Comparison of ENCODE assay signal across 8 cellular contexts in the genomic region with DNA sequence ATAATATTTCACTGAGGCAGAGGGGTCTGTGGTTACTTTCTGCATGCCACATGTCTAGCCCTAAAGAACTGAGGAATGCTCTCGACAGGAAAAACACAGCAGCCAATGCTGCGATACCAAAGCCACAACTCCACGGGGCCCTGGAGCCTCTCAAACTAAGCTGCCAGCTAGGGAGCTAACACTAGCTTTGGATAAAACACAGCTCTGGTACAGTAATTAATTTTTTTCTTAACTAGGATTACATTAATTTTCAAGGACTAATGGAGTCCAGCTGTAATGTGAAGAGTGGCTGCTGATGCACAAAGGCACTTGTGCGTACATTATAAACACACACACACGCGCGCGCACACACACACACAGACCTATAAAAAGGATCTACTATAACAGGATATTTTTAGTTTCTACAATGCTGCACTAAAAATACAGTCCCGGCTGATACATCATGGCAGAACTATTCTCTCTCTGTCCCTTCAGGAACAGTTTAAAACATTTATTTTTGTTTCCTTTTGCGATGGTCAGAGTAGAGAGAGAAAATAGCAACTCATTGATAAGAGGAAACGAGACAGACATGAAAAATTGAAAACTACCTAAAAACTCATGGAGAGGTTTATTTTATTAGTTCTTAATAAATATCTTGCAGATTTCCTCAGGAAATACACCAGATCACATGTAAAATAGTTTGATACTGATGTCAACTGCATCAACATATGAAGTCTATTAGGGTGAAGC.
A peak's percentile ranks its signal among the peaks of the same experiment; 100 is the strongest.
DNase-seq lines count a peak whose midpoint lies in the region; ATAC-seq and TF ChIP-seq lines count a peak whose summit lies in the region.

No MANE protein-coding gene starts in this region.

- peak overlapping the region; percentile 94 for H3K27ac Mint-ChIP-seq in activated T-cell treated with anti-CD3 and anti-CD28 coated beads, Interleukin-2, amount 50 U/mL, for 72 hours

- H3K4me1 ChIP-seq in right lobe of liver (peaks cover 0 to 37% (median 8%) of the 10 kb centered on the region in 4 donors), upper lobe of left lung (peaks cover 37 to 45% (median 40%) of the 10 kb centered on the region in 4 donors), BE2C (no peaks in the 10 kb centered on the region)

- H3K27ac ChIP-seq in right lobe of liver = peak overlapping the region; percentile 55 to 82 (median 67)
- peak overlapping the region; percentile 60 to 85 (median 78) for H3K27ac ChIP-seq in upper lobe of left lung

- H3K4me3 ChIP-seq in right lobe of liver = no peak overlapping the region
- peak overlapping the region in 1 of 4 donors; percentile 23 for H3K4me3 ChIP-seq in upper lobe of left lung
- H3K4me3 ChIP-seq in BE2C (ENCODE audit: low read depth, low read length) = no peak overlapping the region

- H3K27me3 ChIP-seq in right lobe of liver (no peaks in the 10 kb centered on the region), upper lobe of left lung (no peaks in the 10 kb centered on the region), BE2C (no peaks in the 10 kb centered on the region)

- H3K4me3 Mint-ChIP-seq in activated T-cell treated with anti-CD3 and anti-CD28 coated beads, Interleukin-2, amount 50 U/mL, for 72 hours = peak overlapping the region; percentile 82 to 88

- ATAC-seq in activated T-cell treated with anti-CD3 and anti-CD28 coated beads, Interleukin-2, amount 50 U/mL, for 72 hours (replicated peaks in 1 of 2) = no peak
- ATAC-seq in right lobe of liver (peak; percentile 18 to 40 (median 26)), upper lobe of left lung (ENCODE audit: low FRiP score in 2 of 2) (peak in 1 of 2 donors; percentile 27), HG02884 (IDR thresholded peaks at IDR 0.05; ENCODE audit: unreplicated experiment) (no peak)

- H3K36me3 ChIP-seq in right lobe of liver (no peaks in the 10 kb centered on the region), upper lobe of left lung (no peaks in the 10 kb centered on the region), BE2C (no peaks in the 10 kb centered on the region)

- no peak for TF ChIP-seq CTCF in right lobe of liver (IDR thresholded peaks at IDR 0.05)
- no peak for TF ChIP-seq CTCF in upper lobe of left lung (IDR thresholded peaks at IDR 0.05)
- no peak for TF ChIP-seq CTCF in BE2C (IDR thresholded peaks at IDR 0.05; ENCODE audit: low read depth, low read length)

- peaks cover 5 to 7% of the 10 kb centered on the region in 2 donors for H3K36me3 Mint-ChIP-seq in activated T-cell treated with anti-CD3 and anti-CD28 coated beads, Interleukin-2, amount 50 U/mL, for 72 hours (ENCODE audit: insufficient read depth in 2 of 2)

- WGBS in right lobe of liver (ENCODE audit: insufficient coverage, low coverage, low lambda C conversion rate, missing lambda C conversion rate) = 47% methylated on average over 11 of the region's 11 CpGs
- 34 to 43% methylated on average over 11 of the region's 11 CpGs for WGBS in upper lobe of left lung, 2 donors

- no peaks in the 10 kb centered on the region for H3K27me3 Mint-ChIP-seq in activated T-cell treated with anti-CD3 and anti-CD28 coated beads, Interleukin-2, amount 50 U/mL, for 72 hours (ENCODE audit: low read depth)

- peaks cover 59% of the 10 kb centered on the region for H3K4me1 Mint-ChIP-seq in activated T-cell treated with anti-CD3 and anti-CD28 coated beads, Interleukin-2, amount 50 U/mL, for 72 hours (ENCODE audit: low read depth)

- no peak for TF ChIP-seq EP300 in upper lobe of left lung (IDR thresholded peaks at IDR 0.05)

- intact Hi-C loops in right lobe of liver (cut with DNase I) = no loop called here

- H3K9me3 ChIP-seq in right lobe of liver (no peaks in the 10 kb centered on the region), upper lobe of left lung (no peaks in the 10 kb centered on the region), BE2C (no peaks in the 10 kb centered on the region)

- DNase-seq in activated T-cell treated with anti-CD3 and anti-CD28 coated beads, Interleukin-2, amount 50 U/mL, for 72 hours = no peak
- DNase-seq in activated T-cell treated with anti-CD3 and anti-CD28 coated beads, Interleukin-2, amount 50 U/mL, for 1 hour = no peak
- DNase-seq in astrocyte of the hippocampus (ENCODE audit: low read depth, low spot score) = peak; percentile 90
- no peak for DNase-seq in right lobe of liver
- DNase-seq in upper lobe of left lung = no peak
- DNase-seq in Kasumi-1 (lab: John Stamatoyannopoulos, UW) = no peak
- no peak for DNase-seq in BE2C

- no peaks in the 10 kb centered on the region for H3K9me3 Mint-ChIP-seq in activated T-cell treated with anti-CD3 and anti-CD28 coated beads, Interleukin-2, amount 50 U/mL, for 72 hours

- no peak for TF ChIP-seq POLR2A in right lobe of liver (IDR thresholded peaks at IDR 0.05)
- TF ChIP-seq POLR2A in upper lobe of left lung (IDR thresholded peaks at IDR 0.05) = no peak

Comparison
In these comparisons a context has a peak if more than half of its experiments do, and no peak if none do; other contexts are left out.
1. ATAC-seq: peak in right lobe of liver (4 of 4); none in activated T-cell treated with anti-CD3 and anti-CD28 coated beads, Interleukin-2, amount 50 U/mL, for 72 hours (0 of 2) and HG02884 (single experiment).